ENCODE assay signal across 8 cellular contexts in the genomic region with DNA sequence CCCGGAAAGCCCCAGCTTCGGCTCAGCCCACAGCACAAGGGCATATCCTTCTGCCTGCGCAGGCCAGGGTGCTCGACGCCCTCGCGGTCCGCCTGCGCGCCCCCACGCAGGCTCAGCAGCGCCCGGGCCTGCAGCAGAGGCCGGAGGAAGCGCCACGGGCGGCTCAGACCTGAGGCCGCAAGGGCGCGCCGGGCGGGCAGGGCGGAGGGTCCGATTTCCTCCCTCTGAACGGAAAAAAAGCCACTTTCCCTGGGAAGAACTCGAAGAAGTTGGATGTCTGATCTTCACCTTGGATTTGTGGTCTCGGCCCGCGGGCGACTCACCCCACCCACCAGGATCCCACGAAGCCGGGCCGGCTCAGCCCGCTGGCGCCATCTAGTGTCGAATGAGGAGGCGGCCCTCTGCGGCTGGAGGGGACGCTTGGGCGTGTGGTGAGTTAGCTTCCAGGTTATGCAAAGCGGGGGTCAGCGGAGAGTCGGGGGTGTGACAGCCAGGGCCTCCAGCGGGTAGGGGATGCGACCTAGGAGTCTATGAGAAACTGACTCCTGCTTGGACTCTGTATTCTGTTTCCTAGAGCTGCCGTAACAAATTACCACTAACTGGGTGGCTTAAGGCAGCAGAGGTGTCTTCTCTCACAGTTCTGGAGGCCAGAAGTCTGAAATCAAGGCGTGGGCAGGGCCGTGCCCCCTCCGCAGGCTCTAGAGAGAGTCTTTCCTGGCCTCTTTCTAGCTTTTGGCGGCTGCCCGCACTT. TPM values are rescaled to one million over a fixed set of nuclear protein-coding genes. Genes with fewer than 3 reads are reported as not detected.
A peak's percentile ranks its signal among the peaks of the same experiment; 100 is the strongest.
DNase-seq lines count a peak whose midpoint lies in the region; ATAC-seq and TF ChIP-seq lines count a peak whose summit lies in the region.

No MANE protein-coding gene starts in this region.

- H3K4me3 ChIP-seq in mesenchymal stem cell (ENCODE audit: insufficient read depth in 1 of 2, low read depth in 1 of 2, low read length in 2 of 2) = peak overlapping the region; percentile 20 to 74

- peaks cover 0 to 5% of the 10 kb centered on the region in 2 experiments for H3K27me3 ChIP-seq in mesenchymal stem cell (ENCODE audit: control insufficient read depth in 1 of 2, insufficient read depth in 1 of 2, low read length in 2 of 2)

- peak; percentile 95 for TF ChIP-seq CTCF in AG09319 (IDR thresholded peaks at IDR 0.05; ENCODE audit: low read depth, low read length)

- peak overlapping the region in 1 of 2 experiments; percentile 68 for H3K4ac ChIP-seq in mesenchymal stem cell (ENCODE audit: low read depth in 1 of 2, low read length in 2 of 2)

- H3K9me3 ChIP-seq in mesenchymal stem cell (ENCODE audit: control insufficient read depth, low read length) = no peaks in the 10 kb centered on the region

- H2BK5ac ChIP-seq in mesenchymal stem cell (ENCODE audit: low read depth, low read length, poor library complexity, severe bottlenecking) = no peak overlapping the region

- H4K8ac ChIP-seq in mesenchymal stem cell (ENCODE audit: low read length) = peak overlapping the region; percentile 79

- no peak overlapping the region for H3K23ac ChIP-seq in mesenchymal stem cell (ENCODE audit: low read length in 2 of 2)

- no peak overlapping the region for H3K14ac ChIP-seq in mesenchymal stem cell (ENCODE audit: low read length in 2 of 2)

- H3K79me1 ChIP-seq in mesenchymal stem cell (replicated peaks; ENCODE audit: low read length, poor library complexity, severe bottlenecking) = no peaks in the 10 kb centered on the region

- H3K4me1 ChIP-seq in mesenchymal stem cell (ENCODE audit: control insufficient read depth, insufficient read depth, low read depth, low read length) = peaks cover 3% of the 10 kb centered on the region

- H2BK15ac ChIP-seq in mesenchymal stem cell (ENCODE audit: low read depth, poor library complexity, severe bottlenecking) = no peak overlapping the region

- peak overlapping the region; percentile 66 for H3K4me2 ChIP-seq in mesenchymal stem cell (ENCODE audit: low read length, poor library complexity, severe bottlenecking)

- H3K9ac ChIP-seq in mesenchymal stem cell (ENCODE audit: low read length) = peak overlapping the region; percentile 86

- H4K91ac ChIP-seq in mesenchymal stem cell (ENCODE audit: low read length) = peak overlapping the region; percentile 18

- no peak overlapping the region for H2AK5ac ChIP-seq in mesenchymal stem cell (ENCODE audit: low read length, severe bottlenecking)

- 20% methylated on average over 46 of the region's 51 CpGs for WGBS in mesenchymal stem cell

- DNase-seq in AG09319 (ENCODE audit: extremely low read depth, low read depth) (peak; percentile 23), NCI-H526 (lab: John Stamatoyannopoulos, UW) (peak; percentile 37 to 81), mesenchymal stem cell (peak; percentile 70)
- peak; percentile 95 for DNase-seq in activated CD8-positive, alpha-beta memory T cell treated with anti-CD3 and anti-CD28 coated beads for 24 hours
- peak; percentile 78 for DNase-seq in effector CD4-positive, alpha-beta T cell
- DNase-seq in stimulated activated CD8-positive, alpha-beta memory T cell treated with anti-CD3 and anti-CD28 coated beads, Interleukin-12 subunit alpha, Interleukin-12 subunit beta, amount 100 ng/mL, for 24 hours (ENCODE audit: extremely low read depth) = peak; percentile 44

- no peak overlapping the region for H3K27ac ChIP-seq in mesenchymal stem cell (ENCODE audit: low read length, poor library complexity, severe bottlenecking)

- peak; percentile 84 for ATAC-seq in GM18867 (IDR thresholded peaks at IDR 0.05; ENCODE audit: unreplicated experiment)
- ATAC-seq in HG03196 (IDR thresholded peaks at IDR 0.05; ENCODE audit: unreplicated experiment) = peak; percentile 90

- peaks cover 0 to 3% of the 10 kb centered on the region in 2 experiments for H3K36me3 ChIP-seq in mesenchymal stem cell (ENCODE audit: control insufficient read depth in 1 of 2, insufficient read depth in 2 of 2, low read depth in 1 of 2, low read length in 2 of 2)

- H3K18ac ChIP-seq in mesenchymal stem cell (ENCODE audit: low read depth in 1 of 2, low read length in 2 of 2) = peak overlapping the region; percentile 31 to 52

- H2BK120ac ChIP-seq in mesenchymal stem cell (ENCODE audit: low read depth, low read length) = no peak overlapping the region

- peak overlapping the region; percentile 51 for H2AFZ ChIP-seq in mesenchymal stem cell (ENCODE audit: low read depth, low read length)

- no peak overlapping the region for H2BK12ac ChIP-seq in mesenchymal stem cell (ENCODE audit: low read length in 2 of 2)

RNA-seq across cellular contexts. Expression of gene SRSF5, which starts 40.0 kb away (rescaled TPM):
- polyA plus RNA-seq in mesenchymal stem cell (2013, experiment 1 of 2) = 191 TPM
- polyA plus RNA-seq in mesenchymal stem cell (2013, experiment 2 of 2) = 183 TPM

Comparison
In these comparisons a context has a peak if more than half of its experiments do, and no peak if none do; other contexts are left out.
1. DNase-seq: peak in every context shown above with its lines; median percentile 95 in activated CD8-positive, alpha-beta memory T cell treated with anti-CD3 and anti-CD28 coated beads for 24 hours; 78 in effector CD4-positive, alpha-beta T cell; 70 in mesenchymal stem cell; 59 in NCI-H526; 44 in stimulated activated CD8-positive, alpha-beta memory T cell treated with anti-CD3 and anti-CD28 coated beads, Interleukin-12 subunit alpha, Interleukin-12 subunit beta, amount 100 ng/mL, for 24 hours; 23 in AG09319.